In genomic region chr2:10201201-10201600, GRCh38 we compare ENCODE assay signal across 25 cellular contexts.
A peak's percentile ranks its signal among the peaks of the same experiment; 100 is the strongest.
DNase-seq lines count a peak whose midpoint lies in the region; ATAC-seq, FAIRE-seq and TF ChIP-seq lines count a peak whose summit lies in the region.
"Had no signal": no experiment of that assay in that cellular context is flagged by ENCODE, and none has a peak within 500 bp of the region (broad histone marks: within the 10 kb centered on the region; RNA-seq: fewer than 3 reads in every experiment).

No MANE protein-coding gene starts in this region.

- TF ChIP-seq POLR2A in gastrocnemius medialis (IDR thresholded peaks at IDR 0.05): no peak

- no peaks in the 10 kb centered on the region for H3K27me3 ChIP-seq in small intestine (ENCODE audit: control insufficient read depth in 2 of 2, insufficient read depth in 2 of 2, low read length in 2 of 2)
- H3K27me3 ChIP-seq in gastrocnemius medialis: no peaks in the 10 kb centered on the region
- H3K27me3 ChIP-seq: BE2C; BLaER1 treated with 17β-estradiol and CSF1 and Interleukin-3, amounts not matched to agents 10 nM and 100 nM had no signal

- no peak overlapping the region for H3K27ac ChIP-seq in small intestine (ENCODE audit: low read depth in 1 of 2, low read length in 1 of 2)
- no peak overlapping the region for H3K27ac ChIP-seq in gastrocnemius medialis
- H3K27ac ChIP-seq: A549; BLaER1 treated with 17β-estradiol and CSF1 and Interleukin-3, amounts not matched to agents 10 nM and 100 nM; GM23248 had no signal

- WGBS in small intestine, 3 donors: 19 to 60% (median 37%) methylated on average over 4 of the region's 4 CpGs

- no peak for FAIRE-seq in small intestine (lab: Jason Lieb, UNC)
- FAIRE-seq: A549, D721Med, G401.6, GM12878, GM19239, H1 had no signal

- ATAC-seq in left colon (peak; percentile 70), gastrocnemius medialis (no peak), HG03457 (IDR thresholded peaks at IDR 0.05; ENCODE audit: unreplicated experiment) (no peak)
- ATAC-seq: A549, GM12878 had no signal

- no peaks in the 10 kb centered on the region for H3K36me3 ChIP-seq in small intestine (ENCODE audit: control insufficient read depth in 2 of 2, insufficient read depth in 2 of 2, low read length in 2 of 2)
- H3K36me3 ChIP-seq in gastrocnemius medialis: no peaks in the 10 kb centered on the region
- H3K36me3 ChIP-seq: BE2C had no signal

- DNase-seq in DMS53 (lab: John Stamatoyannopoulos, UW): peak; percentile 55
- peak; percentile 33 for DNase-seq in SW480 (ENCODE audit: low spot score)
- no peak for DNase-seq in left colon
- peak; percentile 61 for DNase-seq in small intestine
- DNase-seq in gastrocnemius medialis: no peak
- no peak for DNase-seq in stimulated activated naive CD4-positive, alpha-beta T cell treated with Interleukin-2 at 50 U/mL for 16 hours (lab: John Stamatoyannopoulos, UW)
- DNase-seq: 8988T; ACHN; AML-193; BE2C; CD4-positive, alpha-beta T cell; CD8-positive, alpha-beta memory T cell; DMS 273 treated with DMSO at 0.1 percent for 48 hours; DND-41; GM23248; H7; HCEC 1CT had no signal

- H3K4me1 ChIP-seq in small intestine (ENCODE audit: control insufficient read depth in 2 of 2, insufficient read depth in 1 of 2, low read depth in 1 of 2, low read length in 1 of 2): no peaks in the 10 kb centered on the region
- H3K4me1 ChIP-seq in gastrocnemius medialis: no peaks in the 10 kb centered on the region
- H3K4me1 ChIP-seq: A549, BE2C had no signal

- intact Hi-C loops in left colon (cut with DNase I, micrococcal nuclease) (no loop called here), gastrocnemius medialis (cut with DNase I; ENCODE audit: low total_unique reads) (no loop called here)

- TF ChIP-seq CTCF in gastrocnemius medialis (IDR thresholded peaks at IDR 0.05 in 4 of 5, conservative IDR thresholded peaks at IDR 0.05 in 1 of 5): no peak

- in situ Hi-C loops in gastrocnemius medialis (cut with MboI; ENCODE audit: low sequenced_read_pairs in 4 of 4): no loop called here

- H3K9me3 ChIP-seq in small intestine (ENCODE audit: control insufficient read depth, low read depth) (no peaks in the 10 kb centered on the region), gastrocnemius medialis (no peaks in the 10 kb centered on the region)
- H3K9me3 ChIP-seq: A549, BE2C had no signal

- H3K4me3 ChIP-seq in small intestine (ENCODE audit: low read depth in 1 of 2, low read length in 2 of 2) (no peak overlapping the region), gastrocnemius medialis (no peak overlapping the region)
- H3K4me3 ChIP-seq: A549; BLaER1 treated with 17β-estradiol and CSF1 and Interleukin-3, amounts not matched to agents 10 nM and 100 nM; GM12878; GM23248 had no signal

Comparison
In these comparisons a context has a peak if more than half of its experiments do, and no peak if none do; other contexts are left out.
1. DNase-seq: peak in DMS53 (single experiment), SW480 (single experiment) and small intestine (single experiment); none in left colon (0 of 2), gastrocnemius medialis (0 of 2) and stimulated activated naive CD4-positive, alpha-beta T cell treated with Interleukin-2 at 50 U/mL for 16 hours (single experiment).